ENCODE assay signal across 21 cellular contexts in genomic region chr20:5774438-5774837, GRCh38.
"Had no signal": no experiment of that assay in that cellular context is flagged by ENCODE, and none has a peak within 500 bp of the region (broad histone marks: within the 10 kb centered on the region; RNA-seq: fewer than 3 reads in every experiment).

No MANE protein-coding gene starts in this region.

- H3K36me3 ChIP-seq: breast epithelium, uterus had no signal

- H3K4me3 Mint-ChIP-seq: activated CD4-positive, alpha-beta T cell treated with anti-CD3 and anti-CD28 coated beads, Interleukin-2, amount 10 ng/mL, durations not matched to agents 24 days and 14 days; activated naive CD4-positive, alpha-beta T cell treated with anti-CD3 and anti-CD28 coated beads, Interleukin-2, amount 50 U/mL, for 24 hours; activated T-cell treated with anti-CD3 and anti-CD28 coated beads, Interleukin-2, amount 50 U/mL, for 72 hours; natural killer cell treated with Interleukin-12 subunit alpha and Interleukin-12 subunit beta and Interleukin-15 and Interleukin-18, amount 100 ng/mL, for 72 hours; stimulated activated naive CD8-positive, alpha-beta T cell treated with anti-CD3 and anti-CD28 coated beads, Interleukin-15, amount 100 ng/mL, for 72 hours had no signal

- H3K27ac Mint-ChIP-seq: activated CD4-positive, alpha-beta T cell treated with anti-CD3 and anti-CD28 coated beads, Interleukin-2, amount 10 ng/mL, durations not matched to agents 24 days and 14 days; activated naive CD4-positive, alpha-beta T cell treated with anti-CD3 and anti-CD28 coated beads, Interleukin-2, amount 50 U/mL, for 24 hours; activated T-cell treated with anti-CD3 and anti-CD28 coated beads, Interleukin-2, amount 50 U/mL, for 72 hours; natural killer cell treated with Interleukin-12 subunit alpha and Interleukin-12 subunit beta and Interleukin-15 and Interleukin-18, amount 100 ng/mL, for 72 hours had no signal

- H3K27me3 ChIP-seq: adrenal gland, breast epithelium, suprapubic skin, transverse colon, uterus had no signal

- H3K27ac ChIP-seq: adrenal gland, lower lobe of right lung, suprapubic skin, transverse colon, uterus had no signal

- H3K4me3 ChIP-seq: adrenal gland, breast epithelium, lower lobe of right lung, suprapubic skin, transverse colon, uterus had no signal

- H3K9me3 ChIP-seq: adrenal gland, breast epithelium, lower lobe of right lung, suprapubic skin, transverse colon, uterus had no signal

- H3K4me1 ChIP-seq: breast epithelium, lower lobe of right lung, suprapubic skin, uterus had no signal

- H3K27me3 Mint-ChIP-seq: activated CD4-positive, alpha-beta T cell treated with anti-CD3 and anti-CD28 coated beads, Interleukin-2, amount 10 ng/mL, durations not matched to agents 24 days and 14 days; activated naive CD4-positive, alpha-beta T cell treated with anti-CD3 and anti-CD28 coated beads, Interleukin-2, amount 50 U/mL, for 24 hours; natural killer cell treated with Interleukin-12 subunit alpha and Interleukin-12 subunit beta and Interleukin-15 and Interleukin-18, amount 100 ng/mL, for 72 hours; stimulated activated naive CD8-positive, alpha-beta T cell treated with anti-CD3 and anti-CD28 coated beads, Interleukin-15, amount 100 ng/mL, for 72 hours had no signal

- H3K9me3 Mint-ChIP-seq: activated CD4-positive, alpha-beta T cell treated with anti-CD3 and anti-CD28 coated beads, Interleukin-2, amount 10 ng/mL, durations not matched to agents 24 days and 14 days; activated naive CD4-positive, alpha-beta T cell treated with anti-CD3 and anti-CD28 coated beads, Interleukin-2, amount 50 U/mL, for 24 hours; activated T-cell treated with anti-CD3 and anti-CD28 coated beads, Interleukin-2, amount 50 U/mL, for 72 hours; natural killer cell treated with Interleukin-12 subunit alpha and Interleukin-12 subunit beta and Interleukin-15 and Interleukin-18, amount 100 ng/mL, for 72 hours; stimulated activated naive CD8-positive, alpha-beta T cell treated with anti-CD3 and anti-CD28 coated beads, Interleukin-15, amount 100 ng/mL, for 72 hours had no signal

- DNase-seq: activated CD4-positive, alpha-beta T cell treated with anti-CD3 and anti-CD28 coated beads, Interleukin-2, amount 10 ng/mL, durations not matched to agents 24 days and 14 days; activated CD4-positive, CD25-positive, alpha-beta regulatory T cell; activated CD8-positive, alpha-beta memory T cell treated with anti-CD3 and anti-CD28 coated beads, Interleukin-2, amount 50 U/mL, for 4 hours; activated effector memory CD4-positive, alpha-beta T cell treated with anti-CD3 and anti-CD28 coated beads, Interleukin-2, amount 50 U/mL, for 16 hours; activated T-cell treated with anti-CD3 and anti-CD28 coated beads, Interleukin-2, amount 50 U/mL, for 72 hours; adrenal gland; cerebellar nuclear complex; cortex of kidney; erythroblast; foreskin melanocyte; lower lobe of right lung; nucleus accumbens; stimulated activated CD4-positive, alpha-beta T cell treated with anti-CD3 and anti-CD28 coated beads, Interleukin-12 subunit alpha, Interleukin-12 subunit beta, amount 100 ng/mL, for 4 hours; stimulated activated CD4-positive, alpha-beta T cell treated with anti-CD3 and anti-CD28 coated beads, Interleukin-2, amount 100 ng/mL, for 24 hours; stimulated activated naive CD8-positive, alpha-beta T cell treated with anti-CD3 and anti-CD28 coated beads, Interleukin-15, amount 100 ng/mL, for 72 hours; transverse colon; uterus had no signal

- ATAC-seq: activated T-cell treated with anti-CD3 and anti-CD28 coated beads, Interleukin-2, amount 50 U/mL, for 72 hours; lower lobe of right lung; natural killer cell treated with Interleukin-12 subunit alpha and Interleukin-12 subunit beta and Interleukin-15 and Interleukin-18, amount 100 ng/mL, for 72 hours; stimulated activated naive CD8-positive, alpha-beta T cell treated with anti-CD3 and anti-CD28 coated beads, Interleukin-15, amount 100 ng/mL, for 72 hours had no signal
